Comparison of ENCODE assay signal across 8 cellular contexts in genomic region chr6:32852844-32853540, GRCh38. TPM values are rescaled to one million over a fixed set of nuclear protein-coding genes. Genes with fewer than 3 reads are reported as not detected.
DNase-seq lines count a peak whose midpoint lies in the region; ATAC-seq and TF ChIP-seq lines count a peak whose summit lies in the region.

No MANE protein-coding gene starts in this region.

- TF ChIP-seq CTCF in GM12865 (IDR thresholded peaks at IDR 0.05; ENCODE audit: insufficient read depth, low read depth, low read length, missing control alignments) (no peak), HEK293 (tag by site-specific recombination; IDR thresholded peaks at IDR 0.05) (no peak), esophagus squamous epithelium (IDR thresholded peaks at IDR 0.05) (no peak)

- CTCF ChIA-PET in HEK293 (lab: Yijun Ruan, JAX): interaction anchor here (0.6 to 9.5 kb wide), 13 partner anchors 8 to 150 kb away, joined by 3 to 153 read pairs (median 6); partner anchors contain the start of genes PSMB8 and TAP2

- H3K27me3 Mint-ChIP-seq in activated T-helper 17 cell treated with anti-CD3 and anti-CD28 coated beads, Interleukin-2, amount 50 U/mL, for 72 hours: no peaks in the 10 kb centered on the region

- WGBS in esophagus squamous epithelium, 2 donors: 0% methylated on average over 5 of the region's 41 CpGs; no CpG with 5 or more reads in 1 of the 2 donors
- under 1% methylated on average over 41 of the region's 41 CpGs for WGBS in thymus

- H3K4me1 ChIP-seq in HEK293 (ENCODE audit: control insufficient read depth, insufficient read depth, low read length): no peaks in the 10 kb centered on the region; the same call in 1 of the 2 replicates
- H3K4me1 ChIP-seq in esophagus squamous epithelium: peaks cover 6 to 50% (median 38%) of the 10 kb centered on the region in 3 donors
- peaks cover 31% of the 10 kb centered on the region for H3K4me1 ChIP-seq in muscle layer of colon (ENCODE audit: insufficient read depth, low read length)
- H3K4me1 ChIP-seq in thymus (ENCODE audit: control insufficient read depth, insufficient read depth, low read length): peaks cover 16% of the 10 kb centered on the region

- H3K36me3 ChIP-seq in HEK293 (ENCODE audit: control insufficient read depth in 2 of 2, insufficient read depth in 1 of 2, low read length in 2 of 2): peaks cover 0 to 31% of the 10 kb centered on the region in 2 experiments; a peak in 1 of 3 replicates
- peaks cover 16 to 46% (median 30%) of the 10 kb centered on the region in 3 donors for H3K36me3 ChIP-seq in esophagus squamous epithelium
- H3K36me3 ChIP-seq in muscle layer of colon (ENCODE audit: insufficient read depth, low read length): peaks cover 41% of the 10 kb centered on the region
- H3K36me3 ChIP-seq in thymus (ENCODE audit: control insufficient read depth, insufficient read depth): peaks cover 30% of the 10 kb centered on the region

- intact Hi-C loops in esophagus squamous epithelium (cut with DNase I): no loop called here

- peak overlapping the region; percentile 95 for H3K9ac ChIP-seq in muscle layer of colon (ENCODE audit: low read length)

- peak overlapping the region; percentile 95 for H3K4me3 Mint-ChIP-seq in activated T-helper 17 cell treated with anti-CD3 and anti-CD28 coated beads, Interleukin-2, amount 50 U/mL, for 72 hours

- H3K36me3 Mint-ChIP-seq in activated T-helper 17 cell treated with anti-CD3 and anti-CD28 coated beads, Interleukin-2, amount 50 U/mL, for 72 hours (ENCODE audit: low read depth): peaks cover 95% of the 10 kb centered on the region

- H3K4me3 ChIP-seq in GM12865 (ENCODE audit: low read depth, low read length) (peak overlapping the region; percentile 91), HEK293 (ENCODE audit: low read depth, low read length) (peak overlapping the region; percentile 85), esophagus squamous epithelium (peak overlapping the region; percentile 63 to 94 (median 82)), muscle layer of colon (ENCODE audit: low read depth in 1 of 2, low read length in 2 of 2) (peak overlapping the region; percentile 83 to 97), thymus (ENCODE audit: low read length) (peak overlapping the region; percentile 83)

- H3K9me3 Mint-ChIP-seq in activated T-helper 17 cell treated with anti-CD3 and anti-CD28 coated beads, Interleukin-2, amount 50 U/mL, for 72 hours: peaks cover 2% of the 10 kb centered on the region

- H3K27ac Mint-ChIP-seq in activated T-helper 17 cell treated with anti-CD3 and anti-CD28 coated beads, Interleukin-2, amount 50 U/mL, for 72 hours: peak overlapping the region; percentile 93

- H3K9me3 ChIP-seq in HEK293 (ENCODE audit: control insufficient read depth, insufficient read depth, low read depth, low read length): no peaks in the 10 kb centered on the region
- no peaks in the 10 kb centered on the region for H3K9me3 ChIP-seq in esophagus squamous epithelium
- H3K9me3 ChIP-seq in muscle layer of colon (ENCODE audit: low read length): no peaks in the 10 kb centered on the region
- H3K9me3 ChIP-seq in thymus (ENCODE audit: control insufficient read depth): no peaks in the 10 kb centered on the region

- POLR2A ChIA-PET in HEK293 (lab: Yijun Ruan, JAX): interaction anchor here (0.8 to 1.8 kb wide), 9 partner anchors 8 to 347 kb away, joined by 3 to 30 read pairs (median 5); partner anchors contain the start of genes HLA-DMB, PSMB8 and TAP2

- peaks cover 51% of the 10 kb centered on the region for H3K4me1 Mint-ChIP-seq in activated T-helper 17 cell treated with anti-CD3 and anti-CD28 coated beads, Interleukin-2, amount 50 U/mL, for 72 hours

- no peak for TF ChIP-seq POLR2A in esophagus squamous epithelium (IDR thresholded peaks at IDR 0.05)

- H3K27ac ChIP-seq in HEK293 (ENCODE audit: extremely low read depth, low read depth, low read length) (peak overlapping the region; percentile 71), esophagus squamous epithelium (peak overlapping the region; percentile 94 to 98 (median 97)), muscle layer of colon (ENCODE audit: low read depth, low read length) (peak overlapping the region; percentile 99), thymus (ENCODE audit: low read depth) (peak overlapping the region; percentile 96)

- peak; percentile 69 for DNase-seq in GM12865 (ENCODE audit: low read depth)
- peak; percentile 32 to 71 for DNase-seq in NCI-H526 (lab: John Stamatoyannopoulos, UW)
- DNase-seq in esophagus squamous epithelium (lab: John Stamatoyannopoulos, UW): no peak
- DNase-seq in SKM-1 (lab: John Stamatoyannopoulos, UW; ENCODE audit: unreplicated experiment): no peak

- peak; percentile 69 for ATAC-seq in activated T-helper 17 cell treated with anti-CD3 and anti-CD28 coated beads, Interleukin-2, amount 50 U/mL, for 72 hours (replicated peaks)

- H3K27me3 ChIP-seq in esophagus squamous epithelium: no peaks in the 10 kb centered on the region
- H3K27me3 ChIP-seq in muscle layer of colon (ENCODE audit: control insufficient read depth in 1 of 2, insufficient read depth in 2 of 2, low read length in 2 of 2): no peaks in the 10 kb centered on the region
- no peaks in the 10 kb centered on the region for H3K27me3 ChIP-seq in thymus (ENCODE audit: control insufficient read depth, insufficient read depth)

TF ChIP-seq in HEK293, 187 proteins besides CTCF, POLR2A, EP300 and RAD21 (continues in another document):
- TF ChIP-seq ZNF335 (tag by site-specific recombination; conservative IDR thresholded peaks at IDR 0.05) (peak; percentile 99), ZNF555 (tag by site-specific recombination; conservative IDR thresholded peaks at IDR 0.05) (no peak), ZSCAN23 (tag by site-specific recombination; IDR thresholded peaks at IDR 0.05) (no peak), ZBTB20 (tag by site-specific recombination; IDR thresholded peaks at IDR 0.05) (peak; percentile 15; the same call in 1 of the 2 replicates), PRDM10 (tag by site-specific recombination; IDR thresholded peaks at IDR 0.05) (no peak), PATZ1 (tag by site-specific recombination; IDR thresholded peaks at IDR 0.05) (peak; percentile 43; the same call in 1 of the 2 replicates)

RNA-seq across cellular contexts. Expression of gene TAP1, which starts 0.5 kb away (rescaled TPM):
- 100 to 1,000 TPM; 302 to 387 TPM for total RNA-seq in activated T-helper 17 cell treated with anti-CD3 and anti-CD28 coated beads, Interleukin-2, amount 50 U/mL, for 72 hours
- 10 to 100 TPM; 31.7 to 95.5 (median 40.3) TPM for total RNA-seq in esophagus squamous epithelium
- 155 TPM for polyA plus RNA-seq in thymus

RNA-seq across cellular contexts. Expression of gene PSMB9, which starts 1.0 kb away (rescaled TPM):
- total RNA-seq in activated T-helper 17 cell treated with anti-CD3 and anti-CD28 coated beads, Interleukin-2, amount 50 U/mL, for 72 hours: 100 to 1,000 TPM; 203 to 215 TPM
- 10 to 100 TPM in 2 of 4 donors, 1 to 10 TPM in 2; 5.2 to 93.7 (median 12.0) TPM for total RNA-seq in esophagus squamous epithelium
- polyA plus RNA-seq in thymus: 143 TPM

RNA-seq across cellular contexts. Expression of gene PSMB8, which starts 9.1 kb away (rescaled TPM):
- total RNA-seq in activated T-helper 17 cell treated with anti-CD3 and anti-CD28 coated beads, Interleukin-2, amount 50 U/mL, for 72 hours: 100 to 1,000 TPM; 286 to 344 TPM
- 100 to 1,000 TPM in 1 of 4 donors, 10 to 100 TPM in 3; 21.6 to 135 (median 42.2) TPM for total RNA-seq in esophagus squamous epithelium
- polyA plus RNA-seq in thymus: 177 TPM

RNA-seq across cellular contexts. Expression of gene TAP2, which starts 14.5 kb away (rescaled TPM):
- 100 to 1,000 TPM in 1 of 2 donors, 10 to 100 TPM in 1; 94.0 to 169 TPM for total RNA-seq in activated T-helper 17 cell treated with anti-CD3 and anti-CD28 coated beads, Interleukin-2, amount 50 U/mL, for 72 hours
- 10 to 100 TPM; 25.4 to 28.3 (median 26.7) TPM for total RNA-seq in esophagus squamous epithelium
- polyA plus RNA-seq in thymus: 39.8 TPM

RNA-seq across cellular contexts. Expression of gene HLA-DOB, which starts 36.2 kb away (rescaled TPM):
- total RNA-seq in activated T-helper 17 cell treated with anti-CD3 and anti-CD28 coated beads, Interleukin-2, amount 50 U/mL, for 72 hours: 1 to 10 TPM; 2.8 to 4.2 TPM
- 1 to 10 TPM in 1 of 4 donors, under 1 TPM in 3; 0.34 to 3.6 (median 0.74) TPM for total RNA-seq in esophagus squamous epithelium
- polyA plus RNA-seq in thymus: 40.1 TPM

Comparison
In these comparisons a context has a peak if more than half of its experiments do, and no peak if none do; other contexts are left out.
1. DNase-seq: peak in GM12865 (single experiment) and NCI-H526 (2 of 2); none in esophagus squamous epithelium (single experiment) and SKM-1 (single experiment).
2. Peak in every context shown above with its lines, with median percentiles within 50 percentile points of each other: H3K4me3 ChIP-seq and H3K27ac ChIP-seq.